Comparison of ENCODE assay signal across 12 cellular contexts in genomic region chr9:72509053-72509452, GRCh38. TPM values are rescaled to one million over a fixed set of nuclear protein-coding genes. Genes with fewer than 3 reads are reported as not detected.
DNase-seq lines count a peak whose midpoint lies in the region; ATAC-seq, FAIRE-seq and TF ChIP-seq lines count a peak whose summit lies in the region.
"Had no signal": no experiment of that assay in that cellular context is flagged by ENCODE, and none has a peak within 500 bp of the region (broad histone marks: within the 10 kb centered on the region; RNA-seq: fewer than 3 reads in every experiment).

No MANE protein-coding gene starts in this region.

- FAIRE-seq in GM18507 (lab: Jason Lieb, UNC) = peak; percentile 53

- POLR2A ChIA-PET in RWPE1 (lab: Yijun Ruan, JAX; ENCODE audit: low non-redundant PET) = no interaction called here

- H3K27me3 Mint-ChIP-seq in activated naive CD8-positive, alpha-beta T cell treated with anti-CD3 and anti-CD28 coated beads, Interleukin-2, amount 50 U/mL, for 24 hours = no peaks in the 10 kb centered on the region
- H3K27me3 Mint-ChIP-seq in mesothelial cell of epicardium (ENCODE audit: low read depth) (no peaks in the 10 kb centered on the region), osteocyte (ENCODE audit: unreplicated experiment) (no peaks in the 10 kb centered on the region)

- H3K9me3 Mint-ChIP-seq in activated naive CD8-positive, alpha-beta T cell treated with anti-CD3 and anti-CD28 coated beads, Interleukin-2, amount 50 U/mL, for 24 hours = no peaks in the 10 kb centered on the region
- H3K9me3 Mint-ChIP-seq in mesothelial cell of epicardium (no peaks in the 10 kb centered on the region), osteocyte (ENCODE audit: unreplicated experiment) (no peaks in the 10 kb centered on the region)

- CTCF ChIA-PET in RWPE1 (lab: Yijun Ruan, JAX) = interaction anchor here (0.7 kb wide), 1 partner anchor 18 kb away, joined by 6 read pairs; no protein-coding TSS in a partner anchor

- peaks cover 19% of the 10 kb centered on the region for H3K4me1 Mint-ChIP-seq in activated naive CD8-positive, alpha-beta T cell treated with anti-CD3 and anti-CD28 coated beads, Interleukin-2, amount 50 U/mL, for 24 hours
- H3K4me1 Mint-ChIP-seq in mesothelial cell of epicardium (peaks cover 25% of the 10 kb centered on the region), osteocyte (ENCODE audit: unreplicated experiment) (peaks cover 4% of the 10 kb centered on the region)

- H3K27ac ChIP-seq in RWPE1 = no peak overlapping the region

- DNase-seq in GM18507 (ENCODE audit: extremely low spot score, insufficient read length, low read depth) (no peak), mesothelial cell of epicardium (ENCODE audit: low spot score in 2 of 2, unreplicated experiment in 2 of 2) (no peak), RWPE1 (ENCODE audit: low spot score) (no peak), SKM-1 (lab: John Stamatoyannopoulos, UW; ENCODE audit: unreplicated experiment) (no peak), dermis blood vessel endothelial cell (no peak), osteocyte (ENCODE audit: extremely low spot score, unreplicated experiment) (no peak)
- DNase-seq in activated naive CD8-positive, alpha-beta T cell treated with anti-CD3 and anti-CD28 coated beads, Interleukin-2, amount 50 U/mL, for 24 hours = no peak
- DNase-seq: hippocampal formation, NCI-H82, nucleus accumbens had no signal

- peak; percentile 24 for ATAC-seq in HG02610 (IDR thresholded peaks at IDR 0.05; ENCODE audit: unreplicated experiment)
- no peak for ATAC-seq in activated naive CD8-positive, alpha-beta T cell treated with anti-CD3 and anti-CD28 coated beads, Interleukin-2, amount 50 U/mL, for 24 hours

- peak overlapping the region; percentile 87 for H3K27ac Mint-ChIP-seq in activated naive CD8-positive, alpha-beta T cell treated with anti-CD3 and anti-CD28 coated beads, Interleukin-2, amount 50 U/mL, for 24 hours
- H3K27ac Mint-ChIP-seq in mesothelial cell of epicardium = peak overlapping the region; percentile 90
- H3K27ac Mint-ChIP-seq in osteocyte (ENCODE audit: unreplicated experiment) = no peak overlapping the region

- no peaks in the 10 kb centered on the region for H3K36me3 Mint-ChIP-seq in activated naive CD8-positive, alpha-beta T cell treated with anti-CD3 and anti-CD28 coated beads, Interleukin-2, amount 50 U/mL, for 24 hours (ENCODE audit: low read depth)
- H3K36me3 Mint-ChIP-seq in mesothelial cell of epicardium (no peaks in the 10 kb centered on the region), osteocyte (ENCODE audit: unreplicated experiment) (no peaks in the 10 kb centered on the region)

- no peak overlapping the region for H3K4me3 Mint-ChIP-seq in activated naive CD8-positive, alpha-beta T cell treated with anti-CD3 and anti-CD28 coated beads, Interleukin-2, amount 50 U/mL, for 24 hours
- H3K4me3 Mint-ChIP-seq in mesothelial cell of epicardium = no peak overlapping the region
- H3K4me3 Mint-ChIP-seq in osteocyte (ENCODE audit: unreplicated experiment) = no peak overlapping the region

- TF ChIP-seq CTCF in mesothelial cell of epicardium (IDR thresholded peaks at IDR 0.05; ENCODE audit: unreplicated experiment) (no peak), RWPE1 (conservative IDR thresholded peaks at IDR 0.05; ENCODE audit: low read depth) (no peak), osteocyte (IDR thresholded peaks at IDR 0.05) (no peak)

RNA-seq across cellular contexts. Expression of gene TMC1, which starts 12.4 kb away (rescaled TPM):
- total RNA-seq in mesothelial cell of epicardium = 0.22 to 0.29 TPM in 2 of 3 replicates, not detected in the other
- 0.74 and 3.4 TPM in 2 replicates for total RNA-seq in dermis blood vessel endothelial cell
- not detected in 2 replicates for total RNA-seq in osteocyte
- total RNA-seq: ascending aorta had no signal
